In the genomic region with DNA sequence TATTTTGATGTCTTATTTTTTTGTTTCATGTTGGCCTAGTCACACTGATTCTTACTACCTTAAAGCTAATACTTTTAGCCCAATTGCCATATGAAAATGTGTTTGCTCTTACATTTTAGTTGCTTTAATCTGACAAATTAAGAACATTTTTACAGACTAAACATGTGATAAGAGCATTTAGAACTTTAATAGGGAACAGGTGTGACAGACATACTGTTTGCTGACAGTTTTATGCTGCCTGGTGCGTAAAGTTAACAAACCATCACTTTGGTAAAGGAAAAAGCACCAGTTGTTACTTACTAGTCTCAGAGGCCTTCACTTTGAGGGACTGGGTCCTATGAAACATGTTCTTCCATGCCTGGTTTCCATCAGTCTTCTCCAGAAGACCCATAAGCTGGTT, we compare ENCODE assay signal across 22 cellular contexts.
"Had no signal": no experiment of that assay in that cellular context is flagged by ENCODE, and none has a peak within 500 bp of the region (broad histone marks: within the 10 kb centered on the region; RNA-seq: fewer than 3 reads in every experiment).

No MANE protein-coding gene starts in this region.

- H3K4me3 ChIP-seq: coronary artery, heart right ventricle, lung, right lobe of liver, thoracic aorta, tibial nerve, upper lobe of left lung had no signal

- H2AFZ ChIP-seq: parathyroid adenoma had no signal

- DNase-seq: dermis blood vessel endothelial cell; effector memory CD4-positive, alpha-beta T cell; foreskin melanocyte; glutamatergic neuron; heart right ventricle; hippocampal formation; islet precursor cell; kidney glomerular epithelial cell; naive B cell; right lobe of liver; stimulated activated CD4-positive, alpha-beta T cell treated with anti-CD3 and anti-CD28 coated beads, Interleukin-4, amount 100 ng/mL, for 4 hours; stimulated activated naive B cell treated with anti-CD40 and anti-IgM and Interleukin-4, amounts not matched to agents 10 μg/mL and 1 μg/mL and 100 μg/mL, for 72 hours; upper lobe of left lung had no signal

- H3K4me1 ChIP-seq: heart right ventricle, parathyroid adenoma had no signal

- H3K27me3 ChIP-seq: heart right ventricle, neutrophil, right lobe of liver, tibial nerve, upper lobe of left lung had no signal

- H3K36me3 ChIP-seq: neutrophil, thoracic aorta had no signal

- ATAC-seq: heart right ventricle; natural killer cell treated with Interleukin-12 subunit alpha and Interleukin-12 subunit beta and Interleukin-15 and Interleukin-18, amount 100 ng/mL, for 72 hours; stimulated activated naive B cell treated with anti-CD40 and anti-IgM and Interleukin-4, amounts not matched to agents 10 μg/mL and 1 μg/mL and 100 μg/mL, for 72 hours had no signal

- H3K9ac ChIP-seq: parathyroid adenoma had no signal

- H3K27ac ChIP-seq: coronary artery, heart right ventricle, neutrophil, parathyroid adenoma, right lobe of liver, thoracic aorta, tibial nerve, upper lobe of left lung had no signal

- FAIRE-seq: endometrium, urothelium cell line had no signal

- H3K9me3 ChIP-seq: heart right ventricle, neutrophil, right lobe of liver, thoracic aorta, tibial nerve, upper lobe of left lung had no signal
